In genomic region chr3:30129765-30130164, GRCh38 we compare ENCODE assay signal across 18 cellular contexts.
A peak's percentile ranks its signal among the peaks of the same experiment; 100 is the strongest.
DNase-seq lines count a peak whose midpoint lies in the region; ATAC-seq, FAIRE-seq and TF ChIP-seq lines count a peak whose summit lies in the region.
"Had no signal": no experiment of that assay in that cellular context is flagged by ENCODE, and none has a peak within 500 bp of the region (broad histone marks: within the 10 kb centered on the region; RNA-seq: fewer than 3 reads in every experiment).

No MANE protein-coding gene starts in this region.

- TF ChIP-seq POLR2A in H54 (IDR thresholded peaks at IDR 0.05; ENCODE audit: low read depth, low read length): no peak
- TF ChIP-seq POLR2A in HepG2 (IDR thresholded peaks at IDR 0.05; ENCODE audit: insufficient read depth in 1 of 2, low read depth in 2 of 2, low read length in 2 of 2): no peak

- no peak overlapping the region for H3K4me2 ChIP-seq in HepG2 (ENCODE audit: low read depth, low read length)
- H3K4me2 ChIP-seq: BLaER1, GM23338 had no signal

- peak; percentile 64 for FAIRE-seq in H54 (lab: Jason Lieb, UNC)
- no peak for FAIRE-seq in HepG2 (lab: Jason Lieb, UNC)
- FAIRE-seq: G401.6, GM12892 had no signal

- no peak overlapping the region for H2AFZ ChIP-seq in HepG2 (ENCODE audit: low read length)
- H2AFZ ChIP-seq: GM23338 had no signal

- no peaks in the 10 kb centered on the region for H3K79me2 ChIP-seq in HepG2 (ENCODE audit: insufficient read depth, low read length)

- H3K27ac ChIP-seq in right cardiac atrium (ENCODE audit: low read length): no peak overlapping the region
- peak overlapping the region; percentile 73 for H3K27ac ChIP-seq in A673 (ENCODE audit: low read depth, low read length, poor library complexity, severe bottlenecking)
- H3K27ac ChIP-seq in left lung: no peak overlapping the region
- no peak overlapping the region for H3K27ac ChIP-seq in HepG2 (ENCODE audit: extremely low read length, insufficient read depth, low read length)
- H3K27ac ChIP-seq: BLaER1, C4-2B had no signal

- H3K4me1 ChIP-seq in right cardiac atrium (ENCODE audit: control insufficient read depth, insufficient read depth, low read length): no peaks in the 10 kb centered on the region
- peaks cover 26% of the 10 kb centered on the region for H3K4me1 ChIP-seq in A673 (ENCODE audit: insufficient read depth, low read length, poor library complexity, severe bottlenecking)
- no peaks in the 10 kb centered on the region for H3K4me1 ChIP-seq in left lung
- H3K4me1 ChIP-seq in HepG2 (ENCODE audit: insufficient read depth, low read length): peaks cover 15% of the 10 kb centered on the region
- H3K4me1 ChIP-seq: BLaER1 had no signal

- CTCF ChIA-PET in A673 (lab: Charles Lee): no interaction called here
- CTCF ChIA-PET in HepG2 (lab: Yijun Ruan, JAX; ENCODE audit: low intra/inter-chr PET ratio, low total read pairs): no interaction called here

- no peak for TF ChIP-seq EP300 in HepG2 (IDR thresholded peaks at IDR 0.05; ENCODE audit: low read depth in 2 of 2, low read length in 2 of 2)
- no peak for TF ChIP-seq EP300 in HepG2 (CRISPR knock-in tag; IDR thresholded peaks at IDR 0.05; ENCODE audit: borderline replicate concordance)

- ATAC-seq in Right ventricle myocardium superior (ENCODE audit: poor library complexity) (peak; percentile 78), right cardiac atrium (no peak), left lung (peak; percentile 44), HepG2 (no peak)
- ATAC-seq: CD8-positive, alpha-beta T cell; GM23338 had no signal

- H3K4me3 ChIP-seq in right cardiac atrium (ENCODE audit: low read length) (no peak overlapping the region), A673 (ENCODE audit: low read depth, low read length, poor library complexity, severe bottlenecking) (no peak overlapping the region), left lung (no peak overlapping the region), HepG2 (replicated peaks in 1 of 3; ENCODE audit: insufficient read depth in 1 of 3, low read depth in 2 of 3, low read length in 3 of 3) (no peak overlapping the region)
- H3K4me3 ChIP-seq: BLaER1, GM23338, HAP-1 had no signal

- POLR2A ChIA-PET in A673 (lab: Charles Lee; ENCODE audit: low non-redundant PET) (no interaction called here), HepG2 (lab: Yijun Ruan, JAX) (no interaction called here)

- TF ChIP-seq CTCF in A673 (conservative IDR thresholded peaks at IDR 0.05; ENCODE audit: low read depth, low read length): no peak
- no peak for TF ChIP-seq CTCF in left lung (IDR thresholded peaks at IDR 0.05)
- TF ChIP-seq CTCF in HepG2 (CRISPR knock-in tag; IDR thresholded peaks at IDR 0.05): no peak

- H3K27me3 ChIP-seq in right cardiac atrium (ENCODE audit: control insufficient read depth, insufficient read depth): no peaks in the 10 kb centered on the region
- H3K27me3 ChIP-seq in A673 (replicated peaks; ENCODE audit: insufficient read depth, low read depth, low read length, poor library complexity): no peaks in the 10 kb centered on the region
- H3K27me3 ChIP-seq in left lung: no peaks in the 10 kb centered on the region
- H3K27me3 ChIP-seq in HepG2 (ENCODE audit: control insufficient read depth in 1 of 2, insufficient read depth in 2 of 2, low read length in 2 of 2): no peaks in the 10 kb centered on the region
- H3K27me3 ChIP-seq: BLaER1 had no signal

- no peak for TF ChIP-seq RAD21 in HepG2 (CRISPR knock-in tag; IDR thresholded peaks at IDR 0.05)

- no peak overlapping the region for H3K9ac ChIP-seq in HepG2 (ENCODE audit: insufficient read depth, low read depth, low read length)
- H3K9ac ChIP-seq: BLaER1 had no signal

- intact Hi-C loops in Right ventricle myocardium superior (cut with DNase I) (no loop called here), right cardiac atrium (cut with DNase I) (loop anchor here in 2 of 4 donors (10.0 kb wide), 2 partner anchors 65 to 565 kb away; no protein-coding TSS in a partner anchor), A673 (cut with micrococcal nuclease; ENCODE audit: unreplicated experiment) (no loop called here), left lung (cut with DNase I) (no loop called here), HepG2 (cut with micrococcal nuclease; ENCODE audit: unreplicated experiment) (no loop called here)

- H3K9me3 ChIP-seq in right cardiac atrium (ENCODE audit: control insufficient read depth, low read length) (no peaks in the 10 kb centered on the region), A673 (ENCODE audit: low read depth, low read length, poor library complexity, severe bottlenecking) (peaks cover 6% of the 10 kb centered on the region), left lung (peaks cover 0 to 4% of the 10 kb centered on the region in 2 donors), HepG2 (ENCODE audit: low read length) (no peaks in the 10 kb centered on the region)
- H3K9me3 ChIP-seq: Caco-2, HAP-1 had no signal

- no peaks in the 10 kb centered on the region for H4K20me1 ChIP-seq in HepG2 (ENCODE audit: insufficient read depth, low read length)
- H4K20me1 ChIP-seq: BLaER1 had no signal

- BruUV-seq in A673 (replicated peaks; lab: Mats Ljungman, UMichigan): no TSS peak
- no TSS peak for BruUV-seq in HepG2 (replicated peaks; lab: Mats Ljungman, UMichigan)

- H3K36me3 ChIP-seq in A673 (ENCODE audit: insufficient read depth, low read length, poor library complexity, severe bottlenecking) (no peaks in the 10 kb centered on the region), left lung (no peaks in the 10 kb centered on the region), HepG2 (replicated peaks in 1 of 2; ENCODE audit: control insufficient read depth in 1 of 2, insufficient read depth in 2 of 2, low read length in 2 of 2) (no peaks in the 10 kb centered on the region)
- H3K36me3 ChIP-seq: BLaER1, HAP-1 had no signal

- in situ Hi-C loops in HepG2 (cut with HindIII; ENCODE audit: extremely low pct_ligation_motif_present, low pct_unique_long_range_greater_than_20kb): no loop called here

- whole genome bisulfite sequencing in right cardiac atrium: 51% methylated on average over 2 of the region's 2 CpGs
- WGBS in HepG2 (ENCODE audit: low lambda C conversion rate): 38% methylated on average over 2 of the region's 2 CpGs

- DNase-seq in Right ventricle myocardium superior: no peak
- DNase-seq in right cardiac atrium: no peak
- DNase-seq in A673 (ENCODE audit: low spot score): no peak
- DNase-seq in H54 (ENCODE audit: insufficient read length, low spot score): no peak
- DNase-seq in left lung: no peak
- no peak for DNase-seq in HepG2 (ENCODE audit: low spot score)
- DNase-seq: Caco-2; CD4-positive, CD25-positive, alpha-beta regulatory T cell; CD8-positive, alpha-beta T cell; DMS153; DND-41; HFFc6 had no signal

TF ChIP-seq in HepG2, 621 proteins besides CTCF, POLR2A, EP300 and RAD21:
- TF ChIP-seq BRCA1 (CRISPR knock-in tag; IDR thresholded peaks at IDR 0.05) (no peak), CEBPG (CRISPR knock-in tag; IDR thresholded peaks at IDR 0.05) (no peak), ZSCAN29 (CRISPR knock-in tag; conservative IDR thresholded peaks at IDR 0.05) (no peak), ZFP91 (CRISPR knock-in tag; IDR thresholded peaks at IDR 0.05; ENCODE audit: borderline replicate concordance) (no peak), ZNF234 (CRISPR knock-in tag; conservative IDR thresholded peaks at IDR 0.05) (no peak), TAF15 (IDR thresholded peaks at IDR 0.05; ENCODE audit: low read depth, low read length, poor library complexity, severe bottlenecking) (no peak)
- TF ChIP-seq, protein P1, sequence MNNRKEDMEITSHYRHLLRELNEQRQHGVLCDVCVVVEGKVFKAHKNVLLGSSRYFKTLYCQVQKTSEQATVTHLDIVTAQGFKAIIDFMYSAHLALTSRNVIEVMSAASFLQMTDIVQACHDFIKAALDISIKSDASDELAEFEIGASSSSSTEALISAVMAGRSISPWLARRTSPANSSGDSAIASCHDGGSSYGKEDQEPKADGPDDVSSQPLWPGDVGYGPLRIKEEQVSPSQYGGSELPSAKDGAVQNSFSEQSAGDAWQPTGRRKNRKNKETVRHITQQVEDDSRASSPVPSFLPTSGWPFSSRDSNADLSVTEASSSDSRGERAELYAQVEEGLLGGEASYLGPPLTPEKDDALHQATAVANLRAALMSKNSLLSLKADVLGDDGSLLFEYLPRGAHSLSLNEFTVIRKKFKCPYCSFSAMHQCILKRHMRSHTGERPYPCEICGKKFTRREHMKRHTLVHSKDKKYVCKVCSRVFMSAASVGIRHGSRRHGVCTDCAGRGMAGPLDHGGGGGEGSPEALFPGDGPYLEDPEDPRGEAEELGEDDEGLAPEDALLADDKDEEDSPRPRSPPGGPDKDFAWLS (CRISPR knock-in tag; IDR thresholded peaks at IDR 0.05; ENCODE audit: borderline replicate concordance): no peak

Comparison
In these comparisons a context has a peak if more than half of its experiments do, and no peak if none do; other contexts are left out.
1. ATAC-seq: peak in Right ventricle myocardium superior (single experiment) and left lung (single experiment); none in right cardiac atrium (0 of 2) and HepG2 (single experiment).